In genomic region chr20:57417830-57418780, GRCh38 we compare ENCODE assay signal across 16 cellular contexts. TPM values are rescaled to one million over a fixed set of nuclear protein-coding genes. Genes with fewer than 3 reads are reported as not detected.
DNase-seq lines count a peak whose midpoint lies in the region; ATAC-seq lines count a peak whose summit lies in the region.
"Had no signal": no experiment of that assay in that cellular context is flagged by ENCODE, and none has a peak within 500 bp of the region (broad histone marks: within the 10 kb centered on the region; RNA-seq: fewer than 3 reads in every experiment).

No MANE protein-coding gene starts in this region.

- DNase-seq in right cardiac atrium: peak in 2 of 3 donors; percentile 16 to 18
- no peak for DNase-seq in cardiac septum (ENCODE audit: low spot score)
- peak in 46 of 76 experiments; percentile 7 to 60 (median 26) for DNase-seq in HUDEP-2 (lab: John Stamatoyannopoulos, UW; ENCODE audit: unreplicated experiment in 76 of 76)
- DNase-seq in effector memory CD8-positive, alpha-beta T cell: no peak
- no peak for DNase-seq in activated naive CD4-positive, alpha-beta T cell treated with Interleukin-2 at 50 U/mL for 16 hours
- no peak for DNase-seq in NCI-H1930 (lab: John Stamatoyannopoulos, UW)
- no peak for DNase-seq in putamen (ENCODE audit: low spot score)
- DNase-seq: Caco-2, DMS53, H7, NCI-H1436, NCI-H2081 treated with DMSO at 0.1 percent for 48 hours, NCI-H446 treated with DMSO at 0.1 percent for 48 hours, NCI-H774, SW 1271 had no signal

- H3K27me3 Mint-ChIP-seq in effector memory CD8-positive, alpha-beta T cell: no peaks in the 10 kb centered on the region

- intact Hi-C loops in right cardiac atrium (cut with DNase I) (no loop called here), cardiac septum (cut with DNase I) (no loop called here)

- H3K4me1 Mint-ChIP-seq in effector memory CD8-positive, alpha-beta T cell (ENCODE audit: low read depth in 2 of 2): peaks cover 14 to 20% of the 10 kb centered on the region in 2 donors

- H3K4me3 Mint-ChIP-seq in effector memory CD8-positive, alpha-beta T cell: no peak overlapping the region

- WGBS in right cardiac atrium: 55% methylated on average over 17 of the region's 17 CpGs

- no peak for ATAC-seq in right cardiac atrium
- peak; percentile 17 for ATAC-seq in effector memory CD8-positive, alpha-beta T cell (replicated peaks)

- H3K27ac Mint-ChIP-seq in effector memory CD8-positive, alpha-beta T cell: no peak overlapping the region

- H3K9me3 ChIP-seq in right cardiac atrium (ENCODE audit: control insufficient read depth, low read length): no peaks in the 10 kb centered on the region
- H3K9me3 ChIP-seq: Caco-2, SJSA1 had no signal

- H3K4me3 ChIP-seq in right cardiac atrium (ENCODE audit: low read length): no peak overlapping the region
- H3K4me3 ChIP-seq: SJSA1 had no signal

- no peak overlapping the region for H3K27ac ChIP-seq in right cardiac atrium (ENCODE audit: low read length)
- H3K27ac ChIP-seq: SJSA1 had no signal

- H3K4me1 ChIP-seq in right cardiac atrium (ENCODE audit: control insufficient read depth, insufficient read depth, low read length): no peaks in the 10 kb centered on the region
- H3K4me1 ChIP-seq: Caco-2 had no signal

- H3K27me3 ChIP-seq in right cardiac atrium (ENCODE audit: control insufficient read depth, insufficient read depth): no peaks in the 10 kb centered on the region

- H3K36me3 Mint-ChIP-seq in effector memory CD8-positive, alpha-beta T cell (ENCODE audit: insufficient read depth): peaks cover 6% of the 10 kb centered on the region

- no peaks in the 10 kb centered on the region for H3K9me3 Mint-ChIP-seq in effector memory CD8-positive, alpha-beta T cell

RNA-seq across cellular contexts. Expression of gene RBM38, which starts 26.9 kb away (rescaled TPM):
- total RNA-seq in right cardiac atrium (100 to 1,000 TPM in 1 of 4 donors, 10 to 100 TPM in 3; 82.6 to 143 (median 94.4) TPM), cardiac septum (63.1 TPM)
- 182 TPM for polyA plus RNA-seq in right cardiac atrium

Comparison
In these comparisons a context has a peak if more than half of its experiments do, and no peak if none do; other contexts are left out.
1. DNase-seq: peak in right cardiac atrium (2 of 3) and HUDEP-2 (46 of 76); none in cardiac septum (single experiment), effector memory CD8-positive, alpha-beta T cell (0 of 3), activated naive CD4-positive, alpha-beta T cell treated with Interleukin-2 at 50 U/mL for 16 hours (single experiment), NCI-H1930 (0 of 2) and putamen (single experiment).